In the genomic region with DNA sequence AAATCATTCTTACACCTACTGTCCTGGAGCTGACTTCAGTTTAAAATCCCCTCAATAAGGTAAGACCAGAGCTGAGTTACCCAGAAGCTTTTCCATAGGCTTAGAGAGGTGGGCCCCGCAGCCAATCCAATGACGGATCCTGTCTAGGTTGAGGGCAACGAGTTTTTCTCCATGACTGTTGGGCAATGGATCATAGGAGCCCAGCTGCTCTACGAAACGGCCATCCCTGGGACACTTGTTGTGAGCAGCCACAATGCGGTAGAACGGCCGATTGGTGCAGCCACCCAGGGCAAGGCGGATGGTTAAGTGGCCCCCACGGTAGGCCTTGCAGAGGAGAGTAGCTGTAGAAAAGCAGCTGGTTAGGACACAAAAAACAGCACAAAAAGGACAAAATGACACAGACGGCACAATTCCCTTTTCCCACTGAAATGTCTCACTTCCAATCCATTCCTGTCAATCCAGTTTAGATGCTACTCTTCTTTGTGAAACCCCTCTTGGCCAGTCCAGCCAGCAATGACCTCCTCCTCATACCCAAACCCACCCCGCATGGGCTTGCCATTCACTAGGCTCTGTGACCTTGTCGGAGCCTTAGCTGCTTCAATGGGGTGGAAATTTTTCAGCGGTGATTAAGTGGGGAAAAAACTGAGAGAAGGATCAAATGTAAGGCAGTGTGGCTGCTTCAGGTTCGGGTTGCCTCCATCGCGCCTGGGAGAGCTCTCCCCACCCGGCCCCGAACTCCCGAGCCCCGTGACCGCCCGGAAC, we compare ENCODE assay signal across 1 cellular context.
A peak's percentile ranks its signal among the peaks of the same experiment; 100 is the strongest.
TF ChIP-seq lines count a peak whose summit lies in the region.

No MANE protein-coding gene starts in this region.

TF ChIP-seq in HepG2, 621 proteins besides CTCF, POLR2A, EP300 and RAD21 (continued from another document and continues in another):
- TF ChIP-seq, protein P1, sequence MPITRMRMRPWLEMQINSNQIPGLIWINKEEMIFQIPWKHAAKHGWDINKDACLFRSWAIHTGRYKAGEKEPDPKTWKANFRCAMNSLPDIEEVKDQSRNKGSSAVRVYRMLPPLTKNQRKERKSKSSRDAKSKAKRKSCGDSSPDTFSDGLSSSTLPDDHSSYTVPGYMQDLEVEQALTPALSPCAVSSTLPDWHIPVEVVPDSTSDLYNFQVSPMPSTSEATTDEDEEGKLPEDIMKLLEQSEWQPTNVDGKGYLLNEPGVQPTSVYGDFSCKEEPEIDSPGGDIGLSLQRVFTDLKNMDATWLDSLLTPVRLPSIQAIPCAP (CRISPR knock-in tag; IDR thresholded peaks at IDR 0.05; ENCODE audit: low read depth), result no peak
- no peak for TF ChIP-seq HDAC6 (IDR thresholded peaks at IDR 0.05; ENCODE audit: low read depth, low read length)
- TF ChIP-seq GATAD1 (CRISPR knock-in tag; IDR thresholded peaks at IDR 0.05), result no peak
- no peak for TF ChIP-seq GABPA (IDR thresholded peaks at IDR 0.05; ENCODE audit: low read depth, low read length)
- no peak for TF ChIP-seq GABPA (CRISPR knock-in tag; IDR thresholded peaks at IDR 0.05; ENCODE audit: low read depth)
- TF ChIP-seq ADNP (CRISPR knock-in tag; IDR thresholded peaks at IDR 0.05), result no peak
- TF ChIP-seq GATA4 (IDR thresholded peaks at IDR 0.05; ENCODE audit: borderline replicate concordance, low read depth), result no peak
- TF ChIP-seq ZNF549 (CRISPR knock-in tag; IDR thresholded peaks at IDR 0.05), result 0 out of 2 replicates have a peak, but pooled peaks have one; percentile 19
- TF ChIP-seq ZNF703 (CRISPR knock-in tag; IDR thresholded peaks at IDR 0.05; ENCODE audit: borderline replicate concordance), result no peak
- no peak for TF ChIP-seq ZNF431 (CRISPR knock-in tag; IDR thresholded peaks at IDR 0.05; ENCODE audit: borderline replicate concordance, low read depth)
- no peak for TF ChIP-seq ELF3 (CRISPR knock-in tag; IDR thresholded peaks at IDR 0.05)
- TF ChIP-seq IKZF1 (IDR thresholded peaks at IDR 0.05), result no peak
- no peak for TF ChIP-seq JUNB (CRISPR knock-in tag; IDR thresholded peaks at IDR 0.05; ENCODE audit: borderline replicate concordance)
- no peak for TF ChIP-seq FOSL1 (CRISPR knock-in tag; IDR thresholded peaks at IDR 0.05; ENCODE audit: borderline replicate concordance)
- TF ChIP-seq, protein P2, sequence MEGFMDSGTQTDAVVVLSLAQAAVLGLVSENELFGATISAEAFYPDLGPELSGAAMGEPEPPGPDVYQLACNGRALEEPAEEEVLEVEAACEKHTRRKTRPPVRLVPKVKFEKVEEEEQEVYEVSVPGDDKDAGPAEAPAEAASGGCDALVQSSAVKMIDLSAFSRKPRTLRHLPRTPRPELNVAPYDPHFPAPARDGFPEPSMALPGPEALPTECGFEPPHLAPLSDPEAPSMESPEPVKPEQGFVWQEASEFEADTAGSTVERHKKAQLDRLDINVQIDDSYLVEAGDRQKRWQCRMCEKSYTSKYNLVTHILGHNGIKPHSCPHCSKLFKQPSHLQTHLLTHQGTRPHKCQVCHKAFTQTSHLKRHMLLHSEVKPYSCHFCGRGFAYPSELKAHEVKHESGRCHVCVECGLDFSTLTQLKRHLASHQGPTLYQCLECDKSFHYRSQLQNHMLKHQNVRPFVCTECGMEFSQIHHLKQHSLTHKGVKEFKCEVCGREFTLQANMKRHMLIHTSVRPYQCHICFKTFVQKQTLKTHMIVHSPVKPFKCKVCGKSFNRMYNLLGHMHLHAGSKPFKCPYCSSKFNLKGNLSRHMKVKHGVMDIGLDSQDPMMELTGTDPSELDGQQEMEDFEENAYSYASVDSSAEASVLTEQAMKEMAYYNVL (CRISPR knock-in tag; IDR thresholded peaks at IDR 0.05; ENCODE audit: borderline replicate concordance), result no peak
- TF ChIP-seq, protein P3, sequence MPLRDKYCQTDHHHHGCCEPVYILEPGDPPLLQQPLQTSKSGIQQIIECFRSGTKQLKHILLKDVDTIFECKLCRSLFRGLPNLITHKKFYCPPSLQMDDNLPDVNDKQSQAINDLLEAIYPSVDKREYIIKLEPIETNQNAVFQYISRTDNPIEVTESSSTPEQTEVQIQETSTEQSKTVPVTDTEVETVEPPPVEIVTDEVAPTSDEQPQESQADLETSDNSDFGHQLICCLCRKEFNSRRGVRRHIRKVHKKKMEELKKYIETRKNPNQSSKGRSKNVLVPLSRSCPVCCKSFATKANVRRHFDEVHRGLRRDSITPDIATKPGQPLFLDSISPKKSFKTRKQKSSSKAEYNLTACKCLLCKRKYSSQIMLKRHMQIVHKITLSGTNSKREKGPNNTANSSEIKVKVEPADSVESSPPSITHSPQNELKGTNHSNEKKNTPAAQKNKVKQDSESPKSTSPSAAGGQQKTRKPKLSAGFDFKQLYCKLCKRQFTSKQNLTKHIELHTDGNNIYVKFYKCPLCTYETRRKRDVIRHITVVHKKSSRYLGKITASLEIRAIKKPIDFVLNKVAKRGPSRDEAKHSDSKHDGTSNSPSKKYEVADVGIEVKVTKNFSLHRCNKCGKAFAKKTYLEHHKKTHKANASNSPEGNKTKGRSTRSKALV (CRISPR knock-in tag; IDR thresholded peaks at IDR 0.05), result no peak
- no peak for TF ChIP-seq SAP130 (CRISPR knock-in tag; IDR thresholded peaks at IDR 0.05; ENCODE audit: low read depth)
- TF ChIP-seq PLRG1 (conservative IDR thresholded peaks at IDR 0.05), result no peak
- no peak for TF ChIP-seq FOXP1 (IDR thresholded peaks at IDR 0.05)
- TF ChIP-seq FOXP1 (CRISPR knock-in tag; IDR thresholded peaks at IDR 0.05), result no peak
- TF ChIP-seq, protein P4, sequence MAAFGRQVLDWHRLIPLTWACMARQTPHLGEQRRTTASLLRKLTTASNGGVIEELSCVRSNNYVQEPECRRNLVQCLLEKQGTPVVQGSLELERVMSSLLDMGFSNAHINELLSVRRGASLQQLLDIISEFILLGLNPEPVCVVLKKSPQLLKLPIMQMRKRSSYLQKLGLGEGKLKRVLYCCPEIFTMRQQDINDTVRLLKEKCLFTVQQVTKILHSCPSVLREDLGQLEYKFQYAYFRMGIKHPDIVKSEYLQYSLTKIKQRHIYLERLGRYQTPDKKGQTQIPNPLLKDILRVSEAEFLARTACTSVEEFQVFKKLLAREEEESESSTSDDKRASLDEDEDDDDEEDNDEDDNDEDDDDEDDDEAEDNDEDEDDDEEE (CRISPR knock-in tag; IDR thresholded peaks at IDR 0.05), result no peak
- no peak for TF ChIP-seq FOSL2 (CRISPR knock-in tag; IDR thresholded peaks at IDR 0.05)
- no peak for TF ChIP-seq JARID2 (CRISPR knock-in tag; IDR thresholded peaks at IDR 0.05; ENCODE audit: insufficient replicate concordance)
- TF ChIP-seq, protein P5, sequence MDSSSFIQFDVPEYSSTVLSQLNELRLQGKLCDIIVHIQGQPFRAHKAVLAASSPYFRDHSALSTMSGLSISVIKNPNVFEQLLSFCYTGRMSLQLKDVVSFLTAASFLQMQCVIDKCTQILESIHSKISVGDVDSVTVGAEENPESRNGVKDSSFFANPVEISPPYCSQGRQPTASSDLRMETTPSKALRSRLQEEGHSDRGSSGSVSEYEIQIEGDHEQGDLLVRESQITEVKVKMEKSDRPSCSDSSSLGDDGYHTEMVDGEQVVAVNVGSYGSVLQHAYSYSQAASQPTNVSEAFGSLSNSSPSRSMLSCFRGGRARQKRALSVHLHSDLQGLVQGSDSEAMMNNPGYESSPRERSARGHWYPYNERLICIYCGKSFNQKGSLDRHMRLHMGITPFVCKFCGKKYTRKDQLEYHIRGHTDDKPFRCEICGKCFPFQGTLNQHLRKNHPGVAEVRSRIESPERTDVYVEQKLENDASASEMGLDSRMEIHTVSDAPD (CRISPR knock-in tag; IDR thresholded peaks at IDR 0.05), result no peak
- TF ChIP-seq, protein P6, sequence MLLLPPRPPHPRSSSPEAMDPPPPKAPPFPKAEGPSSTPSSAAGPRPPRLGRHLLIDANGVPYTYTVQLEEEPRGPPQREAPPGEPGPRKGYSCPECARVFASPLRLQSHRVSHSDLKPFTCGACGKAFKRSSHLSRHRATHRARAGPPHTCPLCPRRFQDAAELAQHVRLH (CRISPR knock-in tag; IDR thresholded peaks at IDR 0.05; ENCODE audit: borderline replicate concordance, low read depth), result no peak
- no peak for TF ChIP-seq ZBTB7B (CRISPR knock-in tag; IDR thresholded peaks at IDR 0.05)
- TF ChIP-seq, protein P7, sequence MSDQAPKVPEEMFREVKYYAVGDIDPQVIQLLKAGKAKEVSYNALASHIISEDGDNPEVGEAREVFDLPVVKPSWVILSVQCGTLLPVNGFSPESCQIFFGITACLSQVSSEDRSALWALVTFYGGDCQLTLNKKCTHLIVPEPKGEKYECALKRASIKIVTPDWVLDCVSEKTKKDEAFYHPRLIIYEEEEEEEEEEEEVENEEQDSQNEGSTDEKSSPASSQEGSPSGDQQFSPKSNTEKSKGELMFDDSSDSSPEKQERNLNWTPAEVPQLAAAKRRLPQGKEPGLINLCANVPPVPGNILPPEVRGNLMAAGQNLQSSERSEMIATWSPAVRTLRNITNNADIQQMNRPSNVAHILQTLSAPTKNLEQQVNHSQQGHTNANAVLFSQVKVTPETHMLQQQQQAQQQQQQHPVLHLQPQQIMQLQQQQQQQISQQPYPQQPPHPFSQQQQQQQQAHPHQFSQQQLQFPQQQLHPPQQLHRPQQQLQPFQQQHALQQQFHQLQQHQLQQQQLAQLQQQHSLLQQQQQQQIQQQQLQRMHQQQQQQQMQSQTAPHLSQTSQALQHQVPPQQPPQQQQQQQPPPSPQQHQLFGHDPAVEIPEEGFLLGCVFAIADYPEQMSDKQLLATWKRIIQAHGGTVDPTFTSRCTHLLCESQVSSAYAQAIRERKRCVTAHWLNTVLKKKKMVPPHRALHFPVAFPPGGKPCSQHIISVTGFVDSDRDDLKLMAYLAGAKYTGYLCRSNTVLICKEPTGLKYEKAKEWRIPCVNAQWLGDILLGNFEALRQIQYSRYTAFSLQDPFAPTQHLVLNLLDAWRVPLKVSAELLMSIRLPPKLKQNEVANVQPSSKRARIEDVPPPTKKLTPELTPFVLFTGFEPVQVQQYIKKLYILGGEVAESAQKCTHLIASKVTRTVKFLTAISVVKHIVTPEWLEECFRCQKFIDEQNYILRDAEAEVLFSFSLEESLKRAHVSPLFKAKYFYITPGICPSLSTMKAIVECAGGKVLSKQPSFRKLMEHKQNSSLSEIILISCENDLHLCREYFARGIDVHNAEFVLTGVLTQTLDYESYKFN (CRISPR knock-in tag; conservative IDR thresholded peaks at IDR 0.05), result no peak
- no peak for TF ChIP-seq ZSCAN25 (CRISPR knock-in tag; IDR thresholded peaks at IDR 0.05)
- TF ChIP-seq FOXM1 (CRISPR knock-in tag; IDR thresholded peaks at IDR 0.05), result no peak
- TF ChIP-seq CC2D1A (CRISPR knock-in tag; IDR thresholded peaks at IDR 0.05), result no peak
- TF ChIP-seq, protein P8, sequence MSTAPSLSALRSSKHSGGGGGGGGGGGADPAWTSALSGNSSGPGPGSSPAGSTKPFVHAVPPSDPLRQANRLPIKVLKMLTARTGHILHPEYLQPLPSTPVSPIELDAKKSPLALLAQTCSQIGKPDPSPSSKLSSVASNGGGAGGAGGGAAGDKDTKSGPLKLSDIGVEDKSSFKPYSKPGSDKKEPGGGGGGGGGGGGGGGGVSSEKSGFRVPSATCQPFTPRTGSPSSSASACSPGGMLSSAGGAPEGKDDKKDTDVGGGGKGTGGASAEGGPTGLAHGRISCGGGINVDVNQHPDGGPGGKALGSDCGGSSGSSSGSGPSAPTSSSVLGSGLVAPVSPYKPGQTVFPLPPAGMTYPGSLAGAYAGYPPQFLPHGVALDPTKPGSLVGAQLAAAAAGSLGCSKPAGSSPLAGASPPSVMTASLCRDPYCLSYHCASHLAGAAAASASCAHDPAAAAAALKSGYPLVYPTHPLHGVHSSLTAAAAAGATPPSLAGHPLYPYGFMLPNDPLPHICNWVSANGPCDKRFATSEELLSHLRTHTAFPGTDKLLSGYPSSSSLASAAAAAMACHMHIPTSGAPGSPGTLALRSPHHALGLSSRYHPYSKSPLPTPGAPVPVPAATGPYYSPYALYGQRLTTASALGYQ (CRISPR knock-in tag; IDR thresholded peaks at IDR 0.05), result no peak
- TF ChIP-seq ONECUT2 (CRISPR knock-in tag; IDR thresholded peaks at IDR 0.05), result no peak; the same call in 1 of the 2 replicates
- TF ChIP-seq, protein P9, sequence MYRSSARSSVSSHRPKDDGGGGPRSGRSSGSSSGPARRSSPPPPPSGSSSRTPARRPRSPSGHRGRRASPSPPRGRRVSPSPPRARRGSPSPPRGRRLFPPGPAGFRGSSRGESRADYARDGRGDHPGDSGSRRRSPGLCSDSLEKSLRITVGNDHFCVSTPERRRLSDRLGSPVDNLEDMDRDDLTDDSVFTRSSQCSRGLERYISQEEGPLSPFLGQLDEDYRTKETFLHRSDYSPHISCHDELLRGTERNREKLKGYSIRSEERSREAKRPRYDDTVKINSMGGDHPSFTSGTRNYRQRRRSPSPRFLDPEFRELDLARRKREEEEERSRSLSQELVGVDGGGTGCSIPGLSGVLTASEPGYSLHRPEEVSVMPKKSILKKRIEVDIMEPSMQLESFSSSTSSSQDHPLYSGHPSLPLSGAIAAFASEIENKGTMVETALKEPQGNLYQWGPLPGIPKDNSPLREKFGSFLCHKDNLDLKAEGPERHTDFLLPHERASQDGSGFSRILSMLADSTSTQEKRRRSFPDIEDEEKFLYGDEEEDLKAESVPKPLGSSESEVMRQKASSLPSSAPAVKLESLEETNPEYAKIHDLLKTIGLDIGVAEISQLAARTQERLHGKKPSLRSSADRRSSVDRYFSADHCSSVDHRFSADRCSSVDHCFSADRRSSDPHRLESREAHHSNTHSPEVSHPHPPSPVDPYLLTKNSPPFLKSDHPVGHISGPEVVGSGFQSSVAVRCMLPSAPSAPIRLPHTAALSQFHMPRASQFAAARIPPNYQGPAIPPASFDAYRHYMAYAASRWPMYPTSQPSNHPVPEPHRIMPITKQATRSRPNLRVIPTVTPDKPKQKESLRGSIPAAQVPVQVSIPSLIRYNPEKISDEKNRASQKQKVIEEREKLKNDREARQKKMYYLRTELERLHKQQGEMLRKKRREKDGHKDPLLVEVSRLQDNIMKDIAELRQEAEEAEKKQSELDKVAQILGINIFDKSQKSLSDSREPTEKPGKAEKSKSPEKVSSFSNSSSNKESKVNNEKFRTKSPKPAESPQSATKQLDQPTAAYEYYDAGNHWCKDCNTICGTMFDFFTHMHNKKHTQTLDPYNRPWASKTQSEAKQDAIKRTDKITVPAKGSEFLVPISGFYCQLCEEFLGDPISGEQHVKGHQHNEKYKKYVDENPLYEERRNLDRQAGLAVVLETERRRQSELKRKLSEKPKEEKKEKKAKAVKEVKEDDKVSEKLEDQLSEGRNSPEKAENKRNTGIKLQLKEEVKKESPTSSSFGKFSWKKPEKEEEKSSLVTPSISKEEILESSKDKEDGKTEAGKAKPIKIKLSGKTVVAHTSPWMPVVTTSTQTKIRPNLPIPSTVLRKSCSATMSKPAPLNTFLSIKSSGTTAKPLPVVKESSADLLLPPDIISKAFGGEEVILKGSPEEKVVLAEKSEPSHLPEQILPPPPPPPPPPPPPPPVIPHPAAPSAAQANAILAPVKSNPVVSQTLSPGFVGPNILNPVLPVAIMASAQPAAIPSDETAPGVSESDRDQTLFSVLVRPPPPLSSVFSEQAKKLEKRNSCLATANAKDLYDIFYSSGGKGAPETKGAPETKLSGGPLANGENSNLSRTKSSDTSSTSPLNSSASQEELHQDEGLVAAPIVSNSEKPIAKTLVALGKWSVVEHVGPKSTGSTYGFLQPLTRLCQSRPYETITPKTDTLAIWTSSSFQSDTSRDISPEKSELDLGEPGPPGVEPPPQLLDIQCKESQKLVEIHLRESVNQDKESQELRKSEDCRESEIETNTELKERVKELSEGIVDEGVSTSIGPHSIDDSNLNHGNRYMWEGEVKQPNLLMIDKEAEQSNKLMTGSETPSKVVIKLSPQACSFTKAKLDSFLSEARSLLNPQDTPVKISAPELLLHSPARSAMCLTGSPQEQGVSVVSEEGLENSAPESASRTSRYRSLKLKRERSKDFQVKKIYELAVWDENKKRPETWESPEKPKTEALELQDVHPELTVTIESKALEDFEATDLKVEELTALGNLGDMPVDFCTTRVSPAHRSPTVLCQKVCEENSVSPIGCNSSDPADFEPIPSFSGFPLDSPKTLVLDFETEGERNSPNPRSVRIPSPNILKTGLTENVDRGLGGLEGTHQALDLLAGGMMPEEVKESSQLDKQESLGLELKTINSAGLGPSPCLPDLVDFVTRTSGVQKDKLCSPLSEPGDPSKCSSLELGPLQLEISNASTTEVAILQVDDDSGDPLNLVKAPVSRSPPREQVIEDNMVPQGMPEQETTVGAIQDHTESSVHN (CRISPR knock-in tag; IDR thresholded peaks at IDR 0.05), result no peak
- no peak for TF ChIP-seq NKX3-1 (CRISPR knock-in tag; IDR thresholded peaks at IDR 0.05)
- TF ChIP-seq GATAD2A (CRISPR knock-in tag; IDR thresholded peaks at IDR 0.05), result no peak
- TF ChIP-seq ZNF7 (CRISPR knock-in tag; IDR thresholded peaks at IDR 0.05), result no peak
